In genomic region chr1:9687876-9688582, GRCh38 we compare ENCODE assay signal across 8 cellular contexts. TPM values are rescaled to one million over a fixed set of nuclear protein-coding genes. Genes with fewer than 3 reads are reported as not detected.
DNase-seq lines count a peak whose midpoint lies in the region; ATAC-seq and TF ChIP-seq lines count a peak whose summit lies in the region.

No MANE protein-coding gene starts in this region.

- peaks cover 22% of the 10 kb centered on the region for H3K4me1 Mint-ChIP-seq in neural progenitor cell

- peak overlapping the region; percentile 97 for H2AFZ ChIP-seq in neural progenitor cell (replicated peaks)

- no peaks in the 10 kb centered on the region for H3K36me3 ChIP-seq in SJCRH30
- H3K36me3 ChIP-seq in esophagus squamous epithelium, result peaks cover 0 to 3% (median 0%) of the 10 kb centered on the region in 3 donors
- no peaks in the 10 kb centered on the region for H3K36me3 ChIP-seq in neural progenitor cell

- peak overlapping the region; percentile 87 for H3K4me2 ChIP-seq in neural progenitor cell

- DNase-seq in AG09309 (ENCODE audit: low read depth) (no peak), SJCRH30 (peak; percentile 46 to 62), esophagus squamous epithelium (lab: John Stamatoyannopoulos, UW) (no peak), neural progenitor cell (ENCODE audit: low spot score) (peak; percentile 62), H4 (ENCODE audit: low spot score) (no peak), inferior parietal cortex (ENCODE audit: extremely low spot score) (no peak), nucleus accumbens (lab: John Stamatoyannopoulos, UW) (no peak)

- TF ChIP-seq POLR2A in esophagus squamous epithelium (IDR thresholded peaks at IDR 0.05), result no peak

- H3K9me3 ChIP-seq in SJCRH30 (replicated peaks) (no peaks in the 10 kb centered on the region), esophagus squamous epithelium (no peaks in the 10 kb centered on the region), neural progenitor cell (ENCODE audit: low read depth) (no peaks in the 10 kb centered on the region)

- no peaks in the 10 kb centered on the region for H3K79me2 ChIP-seq in neural progenitor cell (ENCODE audit: low read depth)

- peaks cover 29% of the 10 kb centered on the region for H3K27me3 Mint-ChIP-seq in neural progenitor cell (ENCODE audit: insufficient read depth, low read depth)

- H3K27ac Mint-ChIP-seq in neural progenitor cell, result no peak overlapping the region

- intact Hi-C loops in esophagus squamous epithelium (cut with DNase I), result no loop called here

- TF ChIP-seq CTCF in AG09309 (IDR thresholded peaks at IDR 0.05; ENCODE audit: control insufficient read depth, insufficient read depth, low read depth, low read length, missing control alignments) (no peak), esophagus squamous epithelium (IDR thresholded peaks at IDR 0.05) (no peak), neural progenitor cell (IDR thresholded peaks at IDR 0.05) (no peak)

- peaks cover 7% of the 10 kb centered on the region; the same call in 1 of the 2 replicates for H3K4me1 ChIP-seq in SJCRH30
- H3K4me1 ChIP-seq in esophagus squamous epithelium, result peaks cover 23 to 57% (median 37%) of the 10 kb centered on the region in 3 donors
- peaks cover 19% of the 10 kb centered on the region for H3K4me1 ChIP-seq in neural progenitor cell

- H3K4me3 ChIP-seq in AG09309 (ENCODE audit: control insufficient read depth, low read depth, low read length), result peak overlapping the region; percentile 45
- peak overlapping the region; percentile 60 for H3K4me3 ChIP-seq in SJCRH30
- peak overlapping the region; percentile 34 to 95 (median 77) for H3K4me3 ChIP-seq in esophagus squamous epithelium
- peak overlapping the region; percentile 74 for H3K4me3 ChIP-seq in neural progenitor cell

- H3K4me3 Mint-ChIP-seq in neural progenitor cell, result peak overlapping the region; percentile 84

- H3K9me3 Mint-ChIP-seq in neural progenitor cell, result no peaks in the 10 kb centered on the region

- H3K36me3 Mint-ChIP-seq in neural progenitor cell, result no peaks in the 10 kb centered on the region

- peaks cover 22% of the 10 kb centered on the region for H4K20me1 ChIP-seq in neural progenitor cell (ENCODE audit: low read depth)

- 3 to 19% methylated on average over 15 to 20 of the region's 34 CpGs for WGBS in esophagus squamous epithelium, 2 donors

- no peak overlapping the region for H3K9ac ChIP-seq in neural progenitor cell

- no peaks in the 10 kb centered on the region for H3K27me3 ChIP-seq in SJCRH30
- no peaks in the 10 kb centered on the region for H3K27me3 ChIP-seq in esophagus squamous epithelium
- H3K27me3 ChIP-seq in neural progenitor cell, result peaks cover 56% of the 10 kb centered on the region

- ATAC-seq in GM18907 (IDR thresholded peaks at IDR 0.05; ENCODE audit: unreplicated experiment), result peak; percentile 1

- peaks cover 45% of the 10 kb centered on the region for H3F3A ChIP-seq in neural progenitor cell (ENCODE audit: low read depth)

- H3K27ac ChIP-seq in SJCRH30 (peak overlapping the region; percentile 84), esophagus squamous epithelium (peak overlapping the region; percentile 1 to 63 (median 30)), neural progenitor cell (no peak overlapping the region)

RNA-seq across cellular contexts. Expression of gene PIK3CD, which starts 36.5 kb away (rescaled TPM):
- total RNA-seq in SJCRH30 (2014; rRNA removed; shearing (Covaris generic)), result 2.0 and 2.5 TPM in 2 replicates
- total RNA-seq in esophagus squamous epithelium (10 to 100 TPM in 1 of 4 donors, 1 to 10 TPM in 3; 4.1 to 11.8 (median 7.7) TPM), neural progenitor cell (ENCODE audit: low replicate concordance) (5.0 and 8.8 TPM in 2 replicates)
- total RNA-seq in H4 (2014; rRNA removed; shearing (Covaris generic)), result 2.3 and 3.1 TPM in 2 replicates

Comparison
In these comparisons a context has a peak if more than half of its experiments do, and no peak if none do; other contexts are left out.
1. DNase-seq: peak in SJCRH30 (2 of 2) and neural progenitor cell (single experiment); none in AG09309 (single experiment), esophagus squamous epithelium (single experiment), H4 (single experiment), inferior parietal cortex (single experiment) and nucleus accumbens (0 of 56).
2. Peak in every context shown above with its lines, with median percentiles within 50 percentile points of each other: H3K4me3 ChIP-seq.